In the genomic region with DNA sequence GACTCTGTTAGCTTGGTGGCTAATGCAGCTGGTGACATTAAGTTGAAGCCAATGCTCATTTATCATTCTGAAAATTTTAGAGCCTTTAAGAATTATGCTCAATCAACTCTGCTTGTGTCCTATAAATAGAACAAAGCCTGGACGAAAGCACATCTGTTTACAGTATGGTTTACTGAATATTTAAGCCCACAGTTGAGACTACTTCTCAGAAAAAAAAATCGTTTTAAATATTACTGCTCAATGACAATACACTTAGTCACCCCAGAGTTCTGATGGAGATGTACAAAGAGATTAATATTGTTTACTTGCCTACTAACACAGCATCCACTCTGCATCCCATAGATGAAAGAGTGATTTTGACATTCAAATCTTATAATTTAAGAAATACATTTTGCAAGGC, we compare ENCODE assay signal across 17 cellular contexts.
A peak's percentile ranks its signal among the peaks of the same experiment; 100 is the strongest.
DNase-seq lines count a peak whose midpoint lies in the region; ATAC-seq and TF ChIP-seq lines count a peak whose summit lies in the region.
"Had no signal": no experiment of that assay in that cellular context is flagged by ENCODE, and none has a peak within 500 bp of the region (broad histone marks: within the 10 kb centered on the region; RNA-seq: fewer than 3 reads in every experiment).

No MANE protein-coding gene starts in this region.

- no peak overlapping the region for H3K4me3 ChIP-seq in HFF-Myc (replicated peaks; ENCODE audit: low read depth, low read length)
- H3K4me3 ChIP-seq: Peyer's patch, SJCRH30 had no signal

- no peak for TF ChIP-seq CTCF in HFF-Myc (IDR thresholded peaks at IDR 0.05; ENCODE audit: low read depth, low read length, missing control alignments)

- no peak for ATAC-seq in GM18909 (IDR thresholded peaks at IDR 0.05; ENCODE audit: poor library complexity, unreplicated experiment)
- ATAC-seq: HepG2 had no signal

- intact Hi-C loops in posterior cingulate gyrus (cut with DNase I), result no loop called here

- DNase-seq in EH (ENCODE audit: low read depth) (peak; percentile 34), HFF-Myc (ENCODE audit: extremely low read depth, low read depth) (peak; percentile 36), amniotic epithelial cell (ENCODE audit: low read depth) (peak; percentile 1), myocyte (ENCODE audit: low read depth) (peak; percentile 24), posterior cingulate gyrus (no peak)
- no peak for DNase-seq in activated T-cell treated with anti-CD3 and anti-CD28 coated beads, Interleukin-2, amount 50 U/mL, for 48 hours
- DNase-seq: NCI-H1092 treated with DMSO at 0.1 percent for 48 hours, NCI-H146, NCI-H2029, NCI-H226, NCI-H510A treated with DMSO at 0.1 percent for 48 hours, NCI-H774, Peyer's patch, SJCRH30, T-helper 1 cell had no signal

Comparison
In these comparisons a context has a peak if more than half of its experiments do, and no peak if none do; other contexts are left out.
1. DNase-seq: peak in EH (single experiment), HFF-Myc (single experiment), amniotic epithelial cell (single experiment) and myocyte (single experiment); none in activated T-cell treated with anti-CD3 and anti-CD28 coated beads, Interleukin-2, amount 50 U/mL, for 48 hours (0 of 2) and posterior cingulate gyrus (0 of 10).